Comparison of ENCODE assay signal across 12 cellular contexts in the genomic region with DNA sequence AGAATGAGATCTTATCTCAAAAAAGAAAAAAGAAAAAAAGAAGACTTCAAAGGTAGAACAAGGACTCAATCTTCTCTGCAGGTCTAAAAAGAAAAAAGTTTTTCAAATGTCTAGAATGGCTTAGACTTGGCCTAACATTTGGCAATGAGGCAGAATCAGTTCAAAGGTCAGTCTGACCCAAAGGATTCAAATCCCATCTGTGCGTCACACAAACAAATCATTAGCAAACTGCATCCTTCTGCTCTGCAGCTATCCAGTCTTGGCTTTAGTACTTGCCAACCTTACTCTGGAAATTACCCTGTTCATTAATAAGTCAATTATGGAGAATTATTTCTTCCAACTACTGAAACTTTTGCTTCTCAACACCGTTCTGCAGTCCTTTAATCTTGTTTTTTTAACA. TPM values are rescaled to one million over a fixed set of nuclear protein-coding genes. Genes with fewer than 3 reads are reported as not detected.
DNase-seq lines count a peak whose midpoint lies in the region; TF ChIP-seq lines count a peak whose summit lies in the region.
"Had no signal": no experiment of that assay in that cellular context is flagged by ENCODE, and none has a peak within 500 bp of the region (broad histone marks: within the 10 kb centered on the region; RNA-seq: fewer than 3 reads in every experiment).

No MANE protein-coding gene starts in this region.

- H3K36me3 ChIP-seq in mesenchymal stem cell (ENCODE audit: control insufficient read depth in 1 of 2, insufficient read depth in 2 of 2, low read depth in 1 of 2, low read length in 2 of 2) (peaks cover 7% of the 10 kb centered on the region in 2 experiments), transverse colon (peaks cover 0 to 9% (median 0%) of the 10 kb centered on the region in 4 donors)

- H3K4me1 ChIP-seq in mesenchymal stem cell (ENCODE audit: control insufficient read depth, insufficient read depth, low read depth, low read length) (no peaks in the 10 kb centered on the region), transverse colon (peaks cover 0 to 44% (median 23%) of the 10 kb centered on the region in 4 donors)

- no peak overlapping the region for H4K91ac ChIP-seq in mesenchymal stem cell (ENCODE audit: low read length)

- H3K18ac ChIP-seq in mesenchymal stem cell (ENCODE audit: low read depth in 1 of 2, low read length in 2 of 2) = no peak overlapping the region

- H3K36me3 Mint-ChIP-seq in activated naive CD8-positive, alpha-beta T cell = peaks cover 7% of the 10 kb centered on the region
- peaks cover 24% of the 10 kb centered on the region for H3K36me3 Mint-ChIP-seq in activated naive CD8-positive, alpha-beta T cell treated with anti-CD3 and anti-CD28 coated beads for 36 hours

- TF ChIP-seq POLR2A in transverse colon (IDR thresholded peaks at IDR 0.05) = no peak

- H3K4ac ChIP-seq in mesenchymal stem cell (ENCODE audit: low read depth in 1 of 2, low read length in 2 of 2) = no peak overlapping the region

- no peak overlapping the region for H2BK12ac ChIP-seq in mesenchymal stem cell (ENCODE audit: low read length in 2 of 2)

- TF ChIP-seq EP300 in transverse colon (IDR thresholded peaks at IDR 0.05; ENCODE audit: low read depth) = no peak

- H2BK15ac ChIP-seq in mesenchymal stem cell (ENCODE audit: low read depth, poor library complexity, severe bottlenecking) = no peak overlapping the region

- no peak for DNase-seq in activated naive CD8-positive, alpha-beta T cell treated with anti-CD3 and anti-CD28 coated beads for 36 hours
- DNase-seq in dedifferentiated amniotic fluid mesenchymal stem cell (ENCODE audit: extremely low spot score) (peak; percentile 8), mesenchymal stem cell (peak; percentile 40), transverse colon (no peak), activated gamma-delta T cell treated with Interleukin-2 at 50 U/mL for 16 hours (no peak), 8988T (no peak), NCI-H526 (lab: John Stamatoyannopoulos, UW) (no peak)
- DNase-seq: activated CD4-positive, alpha-beta T cell treated with anti-CD3 and anti-CD28 coated beads for 48 hours; activated naive CD4-positive, alpha-beta T cell treated with anti-CD3 and anti-CD28 coated beads, Interleukin-2, amount 50 U/mL, for 16 hours; effector CD4-positive, alpha-beta T cell; NCI-H82 had no signal

- H3K14ac ChIP-seq in mesenchymal stem cell (ENCODE audit: low read length in 2 of 2) = no peak overlapping the region

- H2BK5ac ChIP-seq in mesenchymal stem cell (ENCODE audit: low read depth, low read length, poor library complexity, severe bottlenecking) = no peak overlapping the region

- H3K27ac ChIP-seq in mesenchymal stem cell (ENCODE audit: low read length, poor library complexity, severe bottlenecking) (no peak overlapping the region), transverse colon (peak overlapping the region; percentile 53 to 97 (median 72))

- intact Hi-C loops in transverse colon (cut with DNase I; ENCODE audit: low total_unique reads) = loop anchor here (5.0 to 10.0 kb wide), 2 partner anchors 93 to 1120 kb away; partner anchors contain the start of gene GXYLT1

- H3K4me2 ChIP-seq in mesenchymal stem cell (ENCODE audit: low read length, poor library complexity, severe bottlenecking) = no peak overlapping the region

- H3K4me3 ChIP-seq in mesenchymal stem cell (ENCODE audit: insufficient read depth in 1 of 2, low read depth in 1 of 2, low read length in 2 of 2) (no peak overlapping the region), transverse colon (no peak overlapping the region)

- peak overlapping the region; percentile 95 for H3K9ac ChIP-seq in mesenchymal stem cell (ENCODE audit: low read length)

- H4K8ac ChIP-seq in mesenchymal stem cell (ENCODE audit: low read length) = no peak overlapping the region

- 100% methylated on average over 1 of the region's 2 CpGs for WGBS in mesenchymal stem cell
- 75 to 80% methylated on average over 2 of the region's 2 CpGs for WGBS in transverse colon (ENCODE audit: low coverage in 1 of 2), 2 donors

- no peak overlapping the region for H3K27ac Mint-ChIP-seq in activated naive CD8-positive, alpha-beta T cell
- no peak overlapping the region for H3K27ac Mint-ChIP-seq in activated naive CD8-positive, alpha-beta T cell treated with anti-CD3 and anti-CD28 coated beads for 36 hours

- TF ChIP-seq CTCF in transverse colon (IDR thresholded peaks at IDR 0.05) = no peak

- peaks cover 10% of the 10 kb centered on the region for H3K79me1 ChIP-seq in mesenchymal stem cell (replicated peaks; ENCODE audit: low read length, poor library complexity, severe bottlenecking)

- H3K9me3 ChIP-seq in mesenchymal stem cell (ENCODE audit: control insufficient read depth, low read length) (no peaks in the 10 kb centered on the region), transverse colon (no peaks in the 10 kb centered on the region)

- H3K27me3 ChIP-seq in mesenchymal stem cell (ENCODE audit: control insufficient read depth in 1 of 2, insufficient read depth in 1 of 2, low read length in 2 of 2) = no peaks in the 10 kb centered on the region
- H3K27me3 ChIP-seq in transverse colon = no peaks in the 10 kb centered on the region

- H3K9me3 Mint-ChIP-seq in activated naive CD8-positive, alpha-beta T cell (ENCODE audit: low read depth) = no peaks in the 10 kb centered on the region
- H3K9me3 Mint-ChIP-seq in activated naive CD8-positive, alpha-beta T cell treated with anti-CD3 and anti-CD28 coated beads for 36 hours = no peaks in the 10 kb centered on the region

- peaks cover 67% of the 10 kb centered on the region for H3K4me1 Mint-ChIP-seq in activated naive CD8-positive, alpha-beta T cell (ENCODE audit: low read depth)
- peaks cover 49% of the 10 kb centered on the region for H3K4me1 Mint-ChIP-seq in activated naive CD8-positive, alpha-beta T cell treated with anti-CD3 and anti-CD28 coated beads for 36 hours

- H3K23ac ChIP-seq in mesenchymal stem cell (ENCODE audit: low read length in 2 of 2) = no peak overlapping the region

- peak overlapping the region; percentile 74 for H3K4me3 Mint-ChIP-seq in activated naive CD8-positive, alpha-beta T cell
- no peak overlapping the region for H3K4me3 Mint-ChIP-seq in activated naive CD8-positive, alpha-beta T cell treated with anti-CD3 and anti-CD28 coated beads for 36 hours

- no peaks in the 10 kb centered on the region for H3K27me3 Mint-ChIP-seq in activated naive CD8-positive, alpha-beta T cell
- H3K27me3 Mint-ChIP-seq in activated naive CD8-positive, alpha-beta T cell treated with anti-CD3 and anti-CD28 coated beads for 36 hours = no peaks in the 10 kb centered on the region

- H2AK5ac ChIP-seq in mesenchymal stem cell (ENCODE audit: low read length, severe bottlenecking) = no peak overlapping the region

- H2AFZ ChIP-seq in mesenchymal stem cell (ENCODE audit: low read depth, low read length) = no peak overlapping the region

- in situ Hi-C loops in transverse colon (cut with MboI; ENCODE audit: low pct_ligation_motif_present in 1 of 4, low pct_unique_long_range_greater_than_20kb in 1 of 4, low sequenced_read_pairs in 3 of 4) = loop anchor here in 2 of 4 donors (10.0 to 25.0 kb wide), 3 partner anchors 90 to 98 kb away; partner anchors contain the start of genes GXYLT1 (in 2 of the 2), PPHLN1 (in 2 of the 2) and ZCRB1 (in 2 of the 2)

- no peak overlapping the region for H2BK120ac ChIP-seq in mesenchymal stem cell (ENCODE audit: low read depth, low read length)

RNA-seq across cellular contexts. Expression of gene YAF2, which starts 3.1 kb away (rescaled TPM):
- 10 to 100 TPM; 27.5 to 36.3 TPM for total RNA-seq in activated naive CD8-positive, alpha-beta T cell treated with anti-CD3 and anti-CD28 coated beads for 36 hours
- 22.0 TPM for polyA plus RNA-seq in mesenchymal stem cell (2013, experiment 1 of 2)
- polyA plus RNA-seq in mesenchymal stem cell (2013, experiment 2 of 2) = 22.2 TPM
- total RNA-seq in transverse colon = 10 to 100 TPM; 22.7 to 55.4 (median 24.5) TPM

Comparison
In these comparisons a context has a peak if more than half of its experiments do, and no peak if none do; other contexts are left out.
1. DNase-seq: peak in dedifferentiated amniotic fluid mesenchymal stem cell (single experiment) and mesenchymal stem cell (single experiment); none in activated naive CD8-positive, alpha-beta T cell treated with anti-CD3 and anti-CD28 coated beads for 36 hours (single experiment), transverse colon (single experiment), activated gamma-delta T cell treated with Interleukin-2 at 50 U/mL for 16 hours (single experiment), 8988T (single experiment) and NCI-H526 (0 of 2).